24 cellular contexts compared by ENCODE assay signal in the genomic region with DNA sequence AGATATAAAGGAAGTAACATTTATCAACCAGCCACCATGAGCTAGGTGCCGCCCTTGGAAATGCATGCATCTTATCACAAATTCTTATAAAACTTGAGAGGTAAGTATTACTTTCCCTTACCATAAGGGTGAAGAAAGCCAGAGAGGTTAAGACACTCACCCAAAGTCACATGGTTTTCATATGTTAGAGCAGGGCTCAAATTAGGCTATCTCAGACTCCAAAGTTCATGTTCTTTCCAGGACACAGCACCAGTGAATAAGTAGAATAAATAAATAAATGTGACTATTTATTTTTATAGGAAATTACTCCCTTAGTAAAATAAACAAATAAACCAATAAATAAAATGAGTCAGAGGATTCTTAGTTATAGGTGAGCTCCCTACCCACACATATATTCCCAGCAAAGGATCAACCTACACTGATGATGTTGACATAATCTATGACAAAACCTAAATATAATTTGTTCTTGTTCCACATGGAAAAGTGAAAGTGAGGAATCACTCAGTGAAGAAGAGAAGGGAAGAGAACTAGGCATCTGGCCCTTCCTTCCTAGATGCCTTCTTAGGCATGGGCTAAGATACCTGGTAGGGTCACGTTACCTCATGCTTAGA. TPM values are rescaled to one million over a fixed set of nuclear protein-coding genes. Genes with fewer than 3 reads are reported as not detected.
A peak's percentile ranks its signal among the peaks of the same experiment; 100 is the strongest.
DNase-seq lines count a peak whose midpoint lies in the region; ATAC-seq and TF ChIP-seq lines count a peak whose summit lies in the region.
"Had no signal": no experiment of that assay in that cellular context is flagged by ENCODE, and none has a peak within 500 bp of the region (broad histone marks: within the 10 kb centered on the region; RNA-seq: fewer than 3 reads in every experiment).

No MANE protein-coding gene starts in this region.

- no peaks in the 10 kb centered on the region for H3K9me2 ChIP-seq in PC-9 (ENCODE audit: insufficient read depth)

- no peak for TF ChIP-seq POLR2A in right lobe of liver (IDR thresholded peaks at IDR 0.05)

- CTCF ChIA-PET in PC-9 (lab: Charles Lee): no interaction called here

- peak; percentile 49 to 91 (median 56) for ATAC-seq in right lobe of liver
- no peak for ATAC-seq in HG02588 (IDR thresholded peaks at IDR 0.05; ENCODE audit: unreplicated experiment)
- no peak for ATAC-seq in GM21619 (IDR thresholded peaks at IDR 0.05; ENCODE audit: unreplicated experiment)
- ATAC-seq in activated naive CD4-positive, alpha-beta T cell treated with anti-CD3 and anti-CD28 coated beads, Interleukin-2, amount 50 U/mL, for 72 hours: no peak
- ATAC-seq: GM23338, K562, Right ventricle myocardium inferior had no signal

- H3K27ac Mint-ChIP-seq in activated naive CD4-positive, alpha-beta T cell treated with anti-CD3 and anti-CD28 coated beads, Interleukin-2, amount 50 U/mL, for 72 hours: no peak overlapping the region
- H3K27ac Mint-ChIP-seq: CD4-positive, alpha-beta memory T cell; GM23338 had no signal

- peak overlapping the region; percentile 51 for H3K27ac ChIP-seq in ACC112 (ENCODE audit: low read depth, low read length)
- no peak overlapping the region for H3K27ac ChIP-seq in PC-9
- no peak overlapping the region for H3K27ac ChIP-seq in right lobe of liver
- H3K27ac ChIP-seq: BLaER1 had no signal

- H3K4me1 ChIP-seq in ACC112 (ENCODE audit: control insufficient read depth, insufficient read depth, low read length, unreplicated experiment): peaks cover 27% of the 10 kb centered on the region
- H3K4me1 ChIP-seq in PC-9 (replicated peaks; ENCODE audit: insufficient read depth): no peaks in the 10 kb centered on the region
- peaks cover 0 to 15% (median 0%) of the 10 kb centered on the region in 4 donors for H3K4me1 ChIP-seq in right lobe of liver
- H3K4me1 ChIP-seq: Caco-2 had no signal

- H3K36me3 ChIP-seq in ACC112 (ENCODE audit: insufficient read depth, low read length) (no peaks in the 10 kb centered on the region), PC-9 (ENCODE audit: low read depth) (no peaks in the 10 kb centered on the region), right lobe of liver (no peaks in the 10 kb centered on the region)
- H3K36me3 ChIP-seq: BLaER1 had no signal

- H3K9me3 Mint-ChIP-seq in activated naive CD4-positive, alpha-beta T cell treated with anti-CD3 and anti-CD28 coated beads, Interleukin-2, amount 50 U/mL, for 72 hours: no peaks in the 10 kb centered on the region
- H3K9me3 Mint-ChIP-seq: GM23338 had no signal

- H3K79me2 ChIP-seq in ACC112 (ENCODE audit: control insufficient read depth, insufficient read depth, low read length, unreplicated experiment): no peaks in the 10 kb centered on the region
- H3K79me2 ChIP-seq in PC-9 (ENCODE audit: low read depth): no peaks in the 10 kb centered on the region

- H3K36me3 Mint-ChIP-seq in activated naive CD4-positive, alpha-beta T cell treated with anti-CD3 and anti-CD28 coated beads, Interleukin-2, amount 50 U/mL, for 72 hours: no peaks in the 10 kb centered on the region
- H3K36me3 Mint-ChIP-seq: CD4-positive, alpha-beta memory T cell had no signal

- no peak overlapping the region for H3K4me2 ChIP-seq in PC-9
- H3K4me2 ChIP-seq: BLaER1, GM23338 had no signal

- no peak for TF ChIP-seq CTCF in PC-9 (conservative IDR thresholded peaks at IDR 0.05)
- TF ChIP-seq CTCF in right lobe of liver (IDR thresholded peaks at IDR 0.05): no peak

- H3K9me3 ChIP-seq in PC-9 (ENCODE audit: insufficient read depth, low read depth) (no peaks in the 10 kb centered on the region), right lobe of liver (no peaks in the 10 kb centered on the region)
- H3K9me3 ChIP-seq: Caco-2 had no signal

- H3K27me3 ChIP-seq in ACC112 (ENCODE audit: insufficient read depth, low read length) (no peaks in the 10 kb centered on the region), PC-9 (ENCODE audit: insufficient read depth, low read depth) (no peaks in the 10 kb centered on the region), right lobe of liver (no peaks in the 10 kb centered on the region)
- H3K27me3 ChIP-seq: BLaER1 had no signal

- intact Hi-C loops in PC-9 (cut with micrococcal nuclease; ENCODE audit: unreplicated experiment): no loop called here
- intact Hi-C loops in right lobe of liver (cut with DNase I): no loop called here

- no peak overlapping the region for H2AFZ ChIP-seq in ACC112 (ENCODE audit: low read length, unreplicated experiment)
- H2AFZ ChIP-seq in PC-9: peak overlapping the region; percentile 6; the same call in 1 of the 2 replicates

- no peak overlapping the region for H3K4me3 ChIP-seq in ACC112 (ENCODE audit: low read depth, low read length)
- H3K4me3 ChIP-seq in PC-9: no peak overlapping the region
- no peak overlapping the region for H3K4me3 ChIP-seq in right lobe of liver
- H3K4me3 ChIP-seq: BLaER1, GM23338, K562 had no signal

- no peaks in the 10 kb centered on the region for H4K20me1 ChIP-seq in PC-9 (ENCODE audit: insufficient read depth)
- H4K20me1 ChIP-seq: BLaER1 had no signal

- BruUV-seq in PC-9 (replicated peaks; lab: Mats Ljungman, UMichigan): no TSS peak

- POLR2A ChIA-PET in PC-9 (lab: Charles Lee; ENCODE audit: unreplicated experiment): no interaction called here

- DNase-seq in HT-29 (ENCODE audit: low spot score) (peak; percentile 27), PC-9 (peak in 1 of 2 experiments; percentile 43), right lobe of liver (no peak)
- no peak for DNase-seq in activated naive CD4-positive, alpha-beta T cell treated with anti-CD3 and anti-CD28 coated beads, Interleukin-2, amount 50 U/mL, for 72 hours (ENCODE audit: low spot score in 2 of 2)
- DNase-seq: ACHN; Caco-2; CD4-positive, alpha-beta memory T cell; HCEC 1CT; NCI-H1105; NCI-H146; NCI-H2029; NCI-H2171; NCI-H345; NCI-H524; NCI-H774; NK-92 treated with Interleukin-12 subunit alpha and Interleukin-12 subunit beta, amount 100 ng/mL, for 24 hours had no signal

- H3F3A ChIP-seq in PC-9 (ENCODE audit: insufficient read depth, low read depth): no peaks in the 10 kb centered on the region

- 83% methylated on average over 2 of the region's 2 CpGs for WGBS in right lobe of liver (ENCODE audit: insufficient coverage, low coverage, low lambda C conversion rate, missing lambda C conversion rate)

RNA-seq across cellular contexts. Expression of a gene that starts 27.2 kb away (rescaled TPM):
- total RNA-seq in HT-29 (2014; rRNA removed; shearing (Covaris generic)): 12.0 and 15.0 TPM in 2 replicates
- total RNA-seq in PC-9 (2021): 13.4 and 15.8 TPM in 2 replicates
- 10 to 100 TPM in 3 of 6 experiments, 1 to 10 TPM in 3; 9.4 to 14.7 (median 10.5) TPM for total RNA-seq in right lobe of liver
- total RNA-seq in activated naive CD4-positive, alpha-beta T cell treated with anti-CD3 and anti-CD28 coated beads, Interleukin-2, amount 50 U/mL, for 72 hours: under 1 TPM; 0.41 to 0.91 TPM
- total RNA-seq: T-helper 1 cell treated with Interleukin-12 subunit alpha and Interleukin-12 subunit beta and Interleukin-4 antibody, amounts not matched to agents 30 ng/mL and 1 ng/mL, for 36 hours had no signal

Comparison
In these comparisons a context has a peak if more than half of its experiments do, and no peak if none do; other contexts are left out.
1. ATAC-seq: peak in right lobe of liver (4 of 4); none in HG02588 (single experiment), GM21619 (single experiment) and activated naive CD4-positive, alpha-beta T cell treated with anti-CD3 and anti-CD28 coated beads, Interleukin-2, amount 50 U/mL, for 72 hours (0 of 2).